ENCODE assay signal across 16 cellular contexts in genomic region chr5:40614923-40615585, GRCh38.
DNase-seq lines count a peak whose midpoint lies in the region; ATAC-seq lines count a peak whose summit lies in the region.
"Had no signal": no experiment of that assay in that cellular context is flagged by ENCODE, and none has a peak within 500 bp of the region (broad histone marks: within the 10 kb centered on the region; RNA-seq: fewer than 3 reads in every experiment).

No MANE protein-coding gene starts in this region.

- H3K9me3 Mint-ChIP-seq in stimulated activated naive CD8-positive, alpha-beta T cell treated with anti-CD3 and anti-CD28 coated beads, Interleukin-15, amount 100 ng/mL, for 72 hours, result peaks cover 4 to 7% of the 10 kb centered on the region in 2 donors
- H3K9me3 Mint-ChIP-seq in activated T-helper 17 cell treated with anti-CD3 and anti-CD28 coated beads, Interleukin-2, amount 50 U/mL, for 72 hours, result no peaks in the 10 kb centered on the region

- H3K9me3 ChIP-seq in mucosa of rectum (ENCODE audit: control insufficient read depth in 2 of 2, low read length in 2 of 2), result no peaks in the 10 kb centered on the region
- H3K9me3 ChIP-seq: left lung had no signal

- H3K27ac Mint-ChIP-seq in stimulated activated naive CD8-positive, alpha-beta T cell treated with anti-CD3 and anti-CD28 coated beads, Interleukin-15, amount 100 ng/mL, for 72 hours, result no peak overlapping the region
- H3K27ac Mint-ChIP-seq in activated T-helper 17 cell treated with anti-CD3 and anti-CD28 coated beads, Interleukin-2, amount 50 U/mL, for 72 hours, result peak overlapping the region; percentile 14

- H3K36me3 Mint-ChIP-seq in activated T-helper 17 cell treated with anti-CD3 and anti-CD28 coated beads, Interleukin-2, amount 50 U/mL, for 72 hours (ENCODE audit: low read depth), result no peaks in the 10 kb centered on the region

- ATAC-seq in stimulated activated naive CD8-positive, alpha-beta T cell treated with anti-CD3 and anti-CD28 coated beads, Interleukin-15, amount 100 ng/mL, for 72 hours, result no peak
- ATAC-seq in stimulated activated naive CD8-positive, alpha-beta T cell treated with anti-CD3 and anti-CD28 coated beads, Interleukin-15, Interleukin-2, amounts not matched to agents 100 U/mL and 50 U/mL, for 24 hours, result no peak
- ATAC-seq in activated T-helper 17 cell treated with anti-CD3 and anti-CD28 coated beads, Interleukin-2, amount 50 U/mL, for 72 hours (replicated peaks), result no peak
- ATAC-seq in HG03039 (IDR thresholded peaks at IDR 0.05; ENCODE audit: unreplicated experiment) (no peak), HG02642 (IDR thresholded peaks at IDR 0.05; ENCODE audit: poor library complexity, unreplicated experiment) (no peak), GM21367 (IDR thresholded peaks at IDR 0.05; ENCODE audit: unreplicated experiment) (no peak)

- H3K4me1 ChIP-seq in mucosa of rectum (ENCODE audit: control insufficient read depth in 2 of 2, insufficient read depth in 2 of 2, low read length in 2 of 2), result peaks cover 0 to 6% of the 10 kb centered on the region in 2 donors

- H3K27ac ChIP-seq in mucosa of rectum (ENCODE audit: low read depth in 2 of 2, low read length in 2 of 2), result peak overlapping the region; percentile 36 to 49
- H3K27ac ChIP-seq: SK-N-MC had no signal

- H3K27me3 ChIP-seq in mucosa of rectum (ENCODE audit: control insufficient read depth in 2 of 2, insufficient read depth in 2 of 2, low read length in 2 of 2), result no peaks in the 10 kb centered on the region
- H3K27me3 ChIP-seq: left lung had no signal

- no peak overlapping the region for H3K4me3 ChIP-seq in mucosa of rectum (ENCODE audit: low read length in 2 of 2)
- H3K4me3 ChIP-seq: left lung, SK-N-MC had no signal

- no peaks in the 10 kb centered on the region for H3K36me3 ChIP-seq in mucosa of rectum (ENCODE audit: control insufficient read depth in 2 of 2, insufficient read depth in 2 of 2, low read length in 2 of 2)
- H3K36me3 ChIP-seq: left lung had no signal

- H3K27me3 Mint-ChIP-seq in stimulated activated naive CD8-positive, alpha-beta T cell treated with anti-CD3 and anti-CD28 coated beads, Interleukin-15, amount 100 ng/mL, for 72 hours, result no peaks in the 10 kb centered on the region
- H3K27me3 Mint-ChIP-seq in activated T-helper 17 cell treated with anti-CD3 and anti-CD28 coated beads, Interleukin-2, amount 50 U/mL, for 72 hours, result no peaks in the 10 kb centered on the region

- H3K9ac ChIP-seq in mucosa of rectum (ENCODE audit: low read depth in 1 of 2, low read length in 2 of 2), result no peak overlapping the region

- H3K4me1 Mint-ChIP-seq in stimulated activated naive CD8-positive, alpha-beta T cell treated with anti-CD3 and anti-CD28 coated beads, Interleukin-15, amount 100 ng/mL, for 72 hours, result peaks cover 18% of the 10 kb centered on the region
- H3K4me1 Mint-ChIP-seq in activated T-helper 17 cell treated with anti-CD3 and anti-CD28 coated beads, Interleukin-2, amount 50 U/mL, for 72 hours, result peaks cover 12% of the 10 kb centered on the region

- no peak for DNase-seq in stimulated activated naive CD8-positive, alpha-beta T cell treated with anti-CD3 and anti-CD28 coated beads, Interleukin-15, amount 100 ng/mL, for 72 hours
- DNase-seq in stimulated activated naive CD8-positive, alpha-beta T cell treated with anti-CD3 and anti-CD28 coated beads, Interleukin-15, Interleukin-2, amounts not matched to agents 100 U/mL and 50 U/mL, for 24 hours, result no peak
- no peak for DNase-seq in stimulated activated CD4-positive, alpha-beta T cell treated with anti-CD3 and anti-CD28 coated beads, Interleukin-4, amount 100 ng/mL, for 1 hour
- DNase-seq: activated CD4-positive, alpha-beta T cell treated with anti-CD3 and anti-CD28 coated beads for 48 hours; amniotic stem cell; DMS 273 treated with DMSO at 0.1 percent for 48 hours; left lung; NCI-H1694; NCI-H524; stimulated activated CD4-positive, alpha-beta T cell treated with anti-CD3 and anti-CD28 coated beads, Interleukin-15, amount 100 ng/mL, for 24 hours had no signal

- H3K4me3 Mint-ChIP-seq in stimulated activated naive CD8-positive, alpha-beta T cell treated with anti-CD3 and anti-CD28 coated beads, Interleukin-15, amount 100 ng/mL, for 72 hours, result peak overlapping the region; percentile 52 to 64
- H3K4me3 Mint-ChIP-seq in activated T-helper 17 cell treated with anti-CD3 and anti-CD28 coated beads, Interleukin-2, amount 50 U/mL, for 72 hours, result peak overlapping the region; percentile 19
